18 cellular contexts compared by ENCODE assay signal in genomic region chr20:62908971-62909791, GRCh38. TPM values are rescaled to one million over a fixed set of nuclear protein-coding genes. Genes with fewer than 3 reads are reported as not detected.
DNase-seq lines count a peak whose midpoint lies in the region; ATAC-seq and TF ChIP-seq lines count a peak whose summit lies in the region.
"Had no signal": no experiment of that assay in that cellular context is flagged by ENCODE, and none has a peak within 500 bp of the region (broad histone marks: within the 10 kb centered on the region; RNA-seq: fewer than 3 reads in every experiment).

No MANE protein-coding gene starts in this region.

- H3K27ac Mint-ChIP-seq in MCF 10A (ENCODE audit: low read depth, unreplicated experiment): peak overlapping the region; percentile 44
- H3K27ac Mint-ChIP-seq: activated naive CD8-positive, alpha-beta T cell treated with anti-CD3 and anti-CD28 coated beads, Interleukin-2, amount 10 ng/mL, durations not matched to agents 7 days and 5 days had no signal

- H3K4me3 Mint-ChIP-seq in MCF 10A (ENCODE audit: unreplicated experiment): no peak overlapping the region
- no peak overlapping the region for H3K4me3 Mint-ChIP-seq in activated T-cell treated with anti-CD3 and anti-CD28 coated beads, Interleukin-2, amount 50 U/mL, for 4 hours
- H3K4me3 Mint-ChIP-seq: activated naive CD8-positive, alpha-beta T cell treated with anti-CD3 and anti-CD28 coated beads, Interleukin-2, amount 10 ng/mL, durations not matched to agents 7 days and 5 days had no signal

- H3K27ac ChIP-seq in mammary epithelial cell (ENCODE audit: insufficient read depth, low read depth, low read length): no peak overlapping the region
- H3K27ac ChIP-seq in Peyer's patch: no peak overlapping the region
- no peak overlapping the region for H3K27ac ChIP-seq in osteoblast (ENCODE audit: low read depth, low read length)
- H3K27ac ChIP-seq in sigmoid colon: no peak overlapping the region
- H3K27ac ChIP-seq: WERI-Rb-1 had no signal

- POLR2A ChIA-PET in MCF 10A (lab: Yijun Ruan, JAX): no interaction called here

- no peak for ATAC-seq in activated T-cell treated with anti-CD3 and anti-CD28 coated beads, Interleukin-2, amount 50 U/mL, for 4 hours
- ATAC-seq: Panc1, sciatic nerve had no signal

- no peaks in the 10 kb centered on the region for H3K9me3 Mint-ChIP-seq in MCF 10A (ENCODE audit: unreplicated experiment)
- no peaks in the 10 kb centered on the region for H3K9me3 Mint-ChIP-seq in activated T-cell treated with anti-CD3 and anti-CD28 coated beads, Interleukin-2, amount 50 U/mL, for 4 hours
- H3K9me3 Mint-ChIP-seq: activated naive CD8-positive, alpha-beta T cell treated with anti-CD3 and anti-CD28 coated beads, Interleukin-2, amount 10 ng/mL, durations not matched to agents 7 days and 5 days had no signal

- dilution Hi-C loops in mammary epithelial cell (cut with HindIII; ENCODE audit: low sequenced_read_pairs): no loop called here

- H3K9ac ChIP-seq in mammary epithelial cell (ENCODE audit: insufficient read depth, low read length): no peak overlapping the region

- intact Hi-C loops in MCF 10A (cut with micrococcal nuclease): no loop called here
- intact Hi-C loops in mammary epithelial cell (cut with micrococcal nuclease): no loop called here
- intact Hi-C loops in sigmoid colon (cut with DNase I): no loop called here

- H3K4me2 ChIP-seq in mammary epithelial cell (ENCODE audit: insufficient read depth, low read depth, low read length): no peak overlapping the region
- H3K4me2 ChIP-seq in osteoblast (ENCODE audit: insufficient read depth, low read length): no peak overlapping the region

- H3K9me3 ChIP-seq in mammary epithelial cell (replicated peaks; ENCODE audit: insufficient read depth, low read length) (no peaks in the 10 kb centered on the region), Peyer's patch (no peaks in the 10 kb centered on the region), osteoblast (ENCODE audit: low read depth, low read length) (no peaks in the 10 kb centered on the region), sigmoid colon (no peaks in the 10 kb centered on the region)
- H3K9me3 ChIP-seq: Caco-2 had no signal

- H2AFZ ChIP-seq in mammary epithelial cell (ENCODE audit: low read depth, low read length) (no peak overlapping the region), osteoblast (ENCODE audit: low read length) (no peak overlapping the region)

- H4K20me1 ChIP-seq in mammary epithelial cell (ENCODE audit: insufficient read depth, low read length) (peaks cover 3% of the 10 kb centered on the region), osteoblast (ENCODE audit: insufficient read depth, low read length) (peaks cover 74% of the 10 kb centered on the region)

- TF ChIP-seq POLR2A in Peyer's patch (IDR thresholded peaks at IDR 0.05): no peak
- no peak for TF ChIP-seq POLR2A in sigmoid colon (IDR thresholded peaks at IDR 0.05)

- H3K4me3 ChIP-seq in mammary epithelial cell (replicated peaks in 1 of 3; ENCODE audit: insufficient read depth in 1 of 3, low read depth in 2 of 3, low read length in 3 of 3) (no peak overlapping the region), Peyer's patch (no peak overlapping the region), osteoblast (ENCODE audit: insufficient read depth, low read length) (no peak overlapping the region), sigmoid colon (no peak overlapping the region)

- no peak for TF ChIP-seq CTCF in MCF 10A (IDR thresholded peaks at IDR 0.05; ENCODE audit: unreplicated experiment)
- TF ChIP-seq CTCF in mammary epithelial cell (conservative IDR thresholded peaks at IDR 0.05 in 1 of 2, IDR thresholded peaks at IDR 0.05 in 1 of 2; ENCODE audit: extremely low read depth in 1 of 2, insufficient read depth in 1 of 2, low read depth in 1 of 2, low read length in 2 of 2): no peak
- TF ChIP-seq CTCF in Peyer's patch (IDR thresholded peaks at IDR 0.05): no peak
- TF ChIP-seq CTCF in osteoblast (IDR thresholded peaks at IDR 0.05; ENCODE audit: extremely low read depth, low read depth, low read length): no peak
- TF ChIP-seq CTCF in sigmoid colon (IDR thresholded peaks at IDR 0.05): no peak

- no peaks in the 10 kb centered on the region for H3K4me1 Mint-ChIP-seq in MCF 10A (ENCODE audit: insufficient read depth, unreplicated experiment)
- H3K4me1 Mint-ChIP-seq in activated T-cell treated with anti-CD3 and anti-CD28 coated beads, Interleukin-2, amount 50 U/mL, for 4 hours (ENCODE audit: low read depth): peaks cover 24% of the 10 kb centered on the region

- peaks cover 93% of the 10 kb centered on the region for H3K79me2 ChIP-seq in mammary epithelial cell (ENCODE audit: insufficient read depth, low read length)
- peaks cover 95% of the 10 kb centered on the region for H3K79me2 ChIP-seq in osteoblast (ENCODE audit: insufficient read depth, low read length)

- no peaks in the 10 kb centered on the region for H3K27me3 ChIP-seq in mammary epithelial cell (ENCODE audit: insufficient read depth, low read length)
- H3K27me3 ChIP-seq in Peyer's patch: no peaks in the 10 kb centered on the region
- no peaks in the 10 kb centered on the region for H3K27me3 ChIP-seq in osteoblast (ENCODE audit: insufficient read depth, low read length)
- no peaks in the 10 kb centered on the region for H3K27me3 ChIP-seq in sigmoid colon

- no TSS peak for BruUV-seq in MCF 10A (replicated peaks; lab: Mats Ljungman, UMichigan)
- no TSS peak for BruUV-seq in mammary epithelial cell (replicated peaks; lab: Mats Ljungman, UMichigan)

- TF ChIP-seq EP300 in sigmoid colon (IDR thresholded peaks at IDR 0.05): no peak

- peaks cover 94% of the 10 kb centered on the region for H3K36me3 Mint-ChIP-seq in MCF 10A (ENCODE audit: insufficient read depth, unreplicated experiment)
- peaks cover 50% of the 10 kb centered on the region for H3K36me3 Mint-ChIP-seq in activated T-cell treated with anti-CD3 and anti-CD28 coated beads, Interleukin-2, amount 50 U/mL, for 4 hours (ENCODE audit: insufficient read depth)

- H3K4me1 ChIP-seq in mammary epithelial cell (ENCODE audit: insufficient read depth, low read length) (peaks cover 15% of the 10 kb centered on the region), Peyer's patch (peaks cover 0 to 7% (median 3%) of the 10 kb centered on the region in 4 donors), osteoblast (ENCODE audit: insufficient read depth, low read length) (peaks cover 11% of the 10 kb centered on the region), sigmoid colon (peaks cover 0 to 17% (median 14%) of the 10 kb centered on the region in 4 donors)

- 89% methylated on average over 15 of the region's 18 CpGs for WGBS in mammary epithelial cell (ENCODE audit: low coverage, missing lambda C conversion rate)
- WGBS in sigmoid colon, 2 donors: 74 to 80% methylated on average over 18 of the region's 18 CpGs

- H3K36me3 ChIP-seq in mammary epithelial cell (ENCODE audit: insufficient read depth, low read length) (peaks cover 44% of the 10 kb centered on the region), Peyer's patch (peaks cover 0 to 91% (median 0%) of the 10 kb centered on the region in 3 donors), osteoblast (ENCODE audit: insufficient read depth, low read length) (peaks cover 85% of the 10 kb centered on the region), sigmoid colon (peaks cover 41 to 92% (median 79%) of the 10 kb centered on the region in 4 donors)

- in situ Hi-C loops in mammary epithelial cell (cut with MboI; ENCODE audit: low sequenced_read_pairs in 2 of 2): no loop called here

- CTCF ChIA-PET in MCF 10A (lab: Yijun Ruan, JAX) (interaction anchor here (0.6 to 2.3 kb wide), 9 partner anchors 7 to 100 kb away, joined by 3 to 25 read pairs (median 4); partner anchors contain the start of gene DIDO1), mammary epithelial cell (lab: Charles Lee; ENCODE audit: low non-redundant PET) (no interaction called here)

- no peak for DNase-seq in MCF 10A (ENCODE audit: unreplicated experiment)
- DNase-seq in mammary epithelial cell: no peak
- DNase-seq in NCI-H187 treated with DMSO at 0.1 percent for 48 hours (lab: John Stamatoyannopoulos, UW): peak; percentile 91
- DNase-seq in Peyer's patch: peak in 2 of 3 donors; percentile 22 to 39
- DNase-seq in osteoblast (ENCODE audit: insufficient read length, low spot score, missing footprints): peak; percentile 73
- DNase-seq in sigmoid colon: no peak
- no peak for DNase-seq in NAMALWA (ENCODE audit: low spot score)
- no peak for DNase-seq in activated T-cell treated with anti-CD3 and anti-CD28 coated beads, Interleukin-2, amount 50 U/mL, for 4 hours
- DNase-seq: activated naive CD8-positive, alpha-beta T cell treated with anti-CD3 and anti-CD28 coated beads, Interleukin-2, amount 10 ng/mL, durations not matched to agents 7 days and 5 days; foreskin fibroblast; NCI-H446; stimulated activated CD4-positive, alpha-beta T cell treated with anti-CD3 and anti-CD28 coated beads, Interleukin-4, amount 100 ng/mL, for 24 hours; SW 1271; trophoblast cell; WERI-Rb-1 had no signal

- no peaks in the 10 kb centered on the region for H3K27me3 Mint-ChIP-seq in MCF 10A (ENCODE audit: insufficient read depth, unreplicated experiment)
- H3K27me3 Mint-ChIP-seq in activated T-cell treated with anti-CD3 and anti-CD28 coated beads, Interleukin-2, amount 50 U/mL, for 4 hours (ENCODE audit: low read depth): no peaks in the 10 kb centered on the region
- H3K27me3 Mint-ChIP-seq: activated naive CD8-positive, alpha-beta T cell treated with anti-CD3 and anti-CD28 coated beads, Interleukin-2, amount 10 ng/mL, durations not matched to agents 7 days and 5 days had no signal

RNA-seq across cellular contexts. Expression of gene DIDO1, which starts 17.1 kb away (rescaled TPM):
- total RNA-seq in MCF 10A (2022): 36.8 and 40.7 TPM in 2 replicates
- total RNA-seq in mammary epithelial cell: 10 to 100 TPM; 38.7 to 53.2 TPM
- 13.6 TPM for polyA plus RNA-seq in mammary epithelial cell
- polyA minus RNA-seq in mammary epithelial cell: 31.4 TPM
- 100 to 1,000 TPM in 2 of 4 donors, 10 to 100 TPM in 2; 72.5 to 143 (median 105) TPM for total RNA-seq in Peyer's patch
- 44.8 and 46.3 TPM in 2 replicates for total RNA-seq in osteoblast
- total RNA-seq in sigmoid colon: 10 to 100 TPM; 48.7 to 70.6 (median 56.5) TPM
- polyA plus RNA-seq in sigmoid colon: 10 to 100 TPM; 10.4 to 31.1 (median 13.8) TPM
- total RNA-seq in activated T-cell treated with anti-CD3 and anti-CD28 coated beads, Interleukin-2, amount 50 U/mL, for 4 hours: 10 to 100 TPM; 44.9 to 49.9 (median 47.4) TPM

RNA-seq across cellular contexts. Expression of gene GID8, which starts 28.8 kb away (rescaled TPM):
- 31.6 and 36.4 TPM in 2 replicates for total RNA-seq in MCF 10A (2022)
- total RNA-seq in mammary epithelial cell: 10 to 100 TPM; 34.5 to 43.2 TPM
- polyA plus RNA-seq in mammary epithelial cell: 29.7 TPM
- 47.5 TPM for polyA minus RNA-seq in mammary epithelial cell
- 10 to 100 TPM; 22.3 to 26.5 (median 24.0) TPM for total RNA-seq in Peyer's patch
- 34.4 and 37.1 TPM in 2 replicates for total RNA-seq in osteoblast
- total RNA-seq in sigmoid colon: 10 to 100 TPM; 25.9 to 36.5 (median 34.5) TPM
- 10 to 100 TPM; 17.4 to 20.6 (median 18.3) TPM for polyA plus RNA-seq in sigmoid colon
- 10 to 100 TPM; 42.7 to 52.9 (median 47.4) TPM for total RNA-seq in activated T-cell treated with anti-CD3 and anti-CD28 coated beads, Interleukin-2, amount 50 U/mL, for 4 hours

RNA-seq across cellular contexts. Expression of gene SLC17A9, which starts 43.3 kb away (rescaled TPM):
- 0.07 TPM in 1 of 2 replicates, not detected in the other for total RNA-seq in MCF 10A (2022)
- under 1 TPM; 0.33 to 0.67 TPM for total RNA-seq in mammary epithelial cell
- 0.09 TPM for polyA plus RNA-seq in mammary epithelial cell
- not detected for polyA minus RNA-seq in mammary epithelial cell
- 10 to 100 TPM in 1 of 4 donors, 1 to 10 TPM in 3; 3.8 to 19.0 (median 5.2) TPM for total RNA-seq in Peyer's patch
- total RNA-seq in osteoblast: 5.6 and 6.5 TPM in 2 replicates
- total RNA-seq in sigmoid colon: 1 to 10 TPM; 2.5 to 7.2 (median 3.3) TPM
- polyA plus RNA-seq in sigmoid colon: 10 to 100 TPM in 1 of 3 donors, 1 to 10 TPM in 1, under 1 TPM in 1; 0.60 to 15.4 (median 2.3) TPM
- total RNA-seq in activated T-cell treated with anti-CD3 and anti-CD28 coated beads, Interleukin-2, amount 50 U/mL, for 4 hours: 10 to 100 TPM in 2 of 3 donors, 1 to 10 TPM in 1; 6.8 to 16.1 (median 13.3) TPM

RNA-seq across cellular contexts. Expression of gene TCFL5, which starts 47.6 kb away (rescaled TPM):
- total RNA-seq in MCF 10A (2022): 10.8 and 12.8 TPM in 2 replicates
- total RNA-seq in mammary epithelial cell: 10 to 100 TPM in 1 of 2 donors, 1 to 10 TPM in 1; 8.1 to 11.7 TPM
- 6.5 TPM for polyA plus RNA-seq in mammary epithelial cell
- 1.9 TPM for polyA minus RNA-seq in mammary epithelial cell
- 1 to 10 TPM; 2.6 to 6.6 (median 5.0) TPM for total RNA-seq in Peyer's patch
- 13.0 TPM in 2 replicates for total RNA-seq in osteoblast
- total RNA-seq in sigmoid colon: 10 to 100 TPM in 2 of 4 donors, 1 to 10 TPM in 2; 8.1 to 16.9 (median 12.1) TPM
- polyA plus RNA-seq in sigmoid colon: 1 to 10 TPM; 2.3 to 7.8 (median 3.8) TPM
- 1 to 10 TPM; 4.4 to 4.9 (median 4.5) TPM for total RNA-seq in activated T-cell treated with anti-CD3 and anti-CD28 coated beads, Interleukin-2, amount 50 U/mL, for 4 hours

Comparison
In these comparisons a context has a peak if more than half of its experiments do, and no peak if none do; other contexts are left out.
1. DNase-seq: peak in NCI-H187 treated with DMSO at 0.1 percent for 48 hours (single experiment), Peyer's patch (2 of 3) and osteoblast (single experiment); none in MCF 10A (single experiment), mammary epithelial cell (single experiment), sigmoid colon (single experiment), NAMALWA (single experiment) and activated T-cell treated with anti-CD3 and anti-CD28 coated beads, Interleukin-2, amount 50 U/mL, for 4 hours (single experiment).